Comparison of ENCODE assay signal across 8 cellular contexts in genomic region chr6:31042801-31043200, GRCh38. TPM values are rescaled to one million over a fixed set of nuclear protein-coding genes. Genes with fewer than 3 reads are reported as not detected.
DNase-seq lines count a peak whose midpoint lies in the region; ATAC-seq and TF ChIP-seq lines count a peak whose summit lies in the region.

No MANE protein-coding gene starts in this region.

- H3K27ac ChIP-seq in right atrium auricular region, result no peak overlapping the region

- H3K4me1 ChIP-seq in right atrium auricular region, result no peaks in the 10 kb centered on the region

- no peak for ATAC-seq in GM21619 (IDR thresholded peaks at IDR 0.05; ENCODE audit: unreplicated experiment)

- peak; percentile 13 to 59 for TF ChIP-seq CTCF in right atrium auricular region (IDR thresholded peaks at IDR 0.05)

- H3K9me3 ChIP-seq in right atrium auricular region, result no peaks in the 10 kb centered on the region

- no peak overlapping the region for H3K4me3 ChIP-seq in right atrium auricular region

- no peaks in the 10 kb centered on the region for H3K36me3 ChIP-seq in right atrium auricular region

- H3K27me3 ChIP-seq in right atrium auricular region, result no peaks in the 10 kb centered on the region

- peak; percentile 23 for DNase-seq in activated T-cell treated with anti-CD3 and anti-CD28 coated beads for 1 hour (ENCODE audit: low read depth)
- DNase-seq in activated T-cell treated with anti-CD3 and anti-CD28 coated beads, Interleukin-2, amount 50 U/mL, for 1 hour, result no peak
- peak; percentile 26 for DNase-seq in NCI-H226
- DNase-seq in activated naive CD4-positive, alpha-beta T cell treated with anti-CD3 and anti-CD28 coated beads, Interleukin-2, amount 50 U/mL, for 16 hours, result peak; percentile 25
- DNase-seq in right atrium auricular region (ENCODE audit: low spot score), result no peak
- DNase-seq in stimulated activated CD4-positive, alpha-beta T cell treated with anti-CD3 and anti-CD28 coated beads, Interleukin-2, amount 100 ng/mL, for 24 hours, result peak; percentile 36 to 45
- no peak for DNase-seq in ecto neural progenitor cell (ENCODE audit: low spot score)

RNA-seq across cellular contexts. Expression of gene MUC22, which starts 32.5 kb away (rescaled TPM):
- not detected for total RNA-seq in right atrium auricular region

RNA-seq across cellular contexts. Expression of gene MUC21, which starts 59.3 kb away (rescaled TPM):
- not detected for total RNA-seq in right atrium auricular region

Comparison
In these comparisons a context has a peak if more than half of its experiments do, and no peak if none do; other contexts are left out.
1. DNase-seq: peak in activated T-cell treated with anti-CD3 and anti-CD28 coated beads for 1 hour (single experiment), NCI-H226 (single experiment), activated naive CD4-positive, alpha-beta T cell treated with anti-CD3 and anti-CD28 coated beads, Interleukin-2, amount 50 U/mL, for 16 hours (single experiment) and stimulated activated CD4-positive, alpha-beta T cell treated with anti-CD3 and anti-CD28 coated beads, Interleukin-2, amount 100 ng/mL, for 24 hours (2 of 2); none in activated T-cell treated with anti-CD3 and anti-CD28 coated beads, Interleukin-2, amount 50 U/mL, for 1 hour (single experiment), right atrium auricular region (single experiment) and ecto neural progenitor cell (single experiment).